In the genomic region with DNA sequence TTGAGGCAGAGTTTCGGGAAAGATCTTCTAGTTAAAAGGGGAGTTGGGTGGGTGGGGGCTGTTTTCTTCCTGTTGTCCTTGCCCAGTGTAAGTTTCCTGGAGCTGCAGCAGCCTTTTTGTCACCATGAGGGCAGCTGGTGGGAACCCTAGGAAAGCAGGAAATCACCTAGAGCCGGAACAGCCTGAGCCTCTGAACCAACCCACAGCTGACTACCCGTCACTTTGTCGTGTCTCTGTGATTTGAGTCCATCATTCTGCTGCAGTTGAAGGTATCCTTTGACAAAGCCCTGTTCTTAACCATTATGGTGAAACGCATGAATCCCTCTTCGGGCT, we compare ENCODE assay signal across 8 cellular contexts. TPM values are rescaled to one million over a fixed set of nuclear protein-coding genes. Genes with fewer than 3 reads are reported as not detected.
A peak's percentile ranks its signal among the peaks of the same experiment; 100 is the strongest.
DNase-seq lines count a peak whose midpoint lies in the region; ATAC-seq and TF ChIP-seq lines count a peak whose summit lies in the region.

No MANE protein-coding gene starts in this region.

- peaks cover 8% of the 10 kb centered on the region for H3K36me3 Mint-ChIP-seq in activated CD4-positive, alpha-beta T cell treated with anti-CD3 and anti-CD28 coated beads for 36 hours (ENCODE audit: low read depth)
- peaks cover 25% of the 10 kb centered on the region for H3K36me3 Mint-ChIP-seq in activated naive CD8-positive, alpha-beta T cell treated with anti-CD3 and anti-CD28 coated beads for 36 hours

- ATAC-seq in activated CD4-positive, alpha-beta T cell treated with anti-CD3 and anti-CD28 coated beads for 36 hours: no peak
- ATAC-seq in GM18502 (IDR thresholded peaks at IDR 0.05; ENCODE audit: poor library complexity, unreplicated experiment): no peak

- no peaks in the 10 kb centered on the region for H3K9me3 ChIP-seq in testis

- no peaks in the 10 kb centered on the region for H3K9me3 Mint-ChIP-seq in activated CD4-positive, alpha-beta T cell treated with anti-CD3 and anti-CD28 coated beads for 36 hours (ENCODE audit: low read depth)
- peaks cover 2% of the 10 kb centered on the region for H3K9me3 Mint-ChIP-seq in activated naive CD8-positive, alpha-beta T cell treated with anti-CD3 and anti-CD28 coated beads for 36 hours

- H3K36me3 ChIP-seq in kidney epithelial cell (ENCODE audit: control insufficient read depth, insufficient read depth, low read length): no peaks in the 10 kb centered on the region
- H3K36me3 ChIP-seq in testis (ENCODE audit: low read depth, missing control alignments): no peaks in the 10 kb centered on the region

- H3K4me1 Mint-ChIP-seq in activated CD4-positive, alpha-beta T cell treated with anti-CD3 and anti-CD28 coated beads for 36 hours: peaks cover 35% of the 10 kb centered on the region
- H3K4me1 Mint-ChIP-seq in activated naive CD8-positive, alpha-beta T cell treated with anti-CD3 and anti-CD28 coated beads for 36 hours: peaks cover 34% of the 10 kb centered on the region

- DNase-seq in activated CD4-positive, alpha-beta T cell treated with anti-CD3 and anti-CD28 coated beads for 36 hours: peak; percentile 52
- no peak for DNase-seq in activated CD4-positive, alpha-beta T cell treated with anti-CD3 and anti-CD28 coated beads for 1 hour
- DNase-seq in activated naive CD8-positive, alpha-beta T cell treated with anti-CD3 and anti-CD28 coated beads for 36 hours: no peak
- DNase-seq in kidney epithelial cell (ENCODE audit: low read depth): no peak
- no peak for DNase-seq in testis
- no peak for DNase-seq in NCI-H187 treated with DMSO at 0.1 percent for 48 hours (lab: John Stamatoyannopoulos, UW)
- no peak for DNase-seq in cerebellar cortex (ENCODE audit: low spot score)

- H3K4me3 ChIP-seq in kidney epithelial cell (ENCODE audit: low read depth, low read length): peak overlapping the region; percentile 72
- H3K4me3 ChIP-seq in testis: peak overlapping the region; percentile 77 to 82

- CTCF ChIA-PET in activated CD4-positive, alpha-beta T cell treated with anti-CD3 and anti-CD28 coated beads for 36 hours (lab: Charles Lee): interaction anchor here (0.7 to 4.1 kb wide), 3 partner anchors 15 to 1785 kb away, joined by 4 to 39 read pairs (median 33); a partner anchor contains a TSS

- intact Hi-C loops in activated CD4-positive, alpha-beta T cell treated with anti-CD3 and anti-CD28 coated beads for 36 hours (cut with DNase I, micrococcal nuclease): loop anchor here (1.0 to 5.0 kb wide), 8 partner anchors 15 to 1985 kb away; a partner anchor contains a TSS
- intact Hi-C loops in testis (cut with DNase I; ENCODE audit: low total_unique reads): no loop called here

- peak overlapping the region; percentile 85 to 90 for H3K27ac ChIP-seq in testis

- TF ChIP-seq POLR2A in testis (IDR thresholded peaks at IDR 0.05): no peak

- POLR2A ChIA-PET in activated CD4-positive, alpha-beta T cell treated with anti-CD3 and anti-CD28 coated beads for 36 hours (lab: Charles Lee): interaction anchor here (0.6 to 3.0 kb wide), 3 partner anchors 16 to 33 kb away, joined by 4 to 39 read pairs (median 8); a partner anchor contains a TSS

- no peaks in the 10 kb centered on the region for H3K27me3 Mint-ChIP-seq in activated CD4-positive, alpha-beta T cell treated with anti-CD3 and anti-CD28 coated beads for 36 hours
- no peaks in the 10 kb centered on the region for H3K27me3 Mint-ChIP-seq in activated naive CD8-positive, alpha-beta T cell treated with anti-CD3 and anti-CD28 coated beads for 36 hours

- 46 to 66% methylated on average over 6 of the region's 6 CpGs for WGBS in testis, 2 donors

- no peaks in the 10 kb centered on the region for H3K27me3 ChIP-seq in kidney epithelial cell (ENCODE audit: control insufficient read depth, insufficient read depth, low read length)
- H3K27me3 ChIP-seq in testis: no peaks in the 10 kb centered on the region

- H3K27ac Mint-ChIP-seq in activated CD4-positive, alpha-beta T cell treated with anti-CD3 and anti-CD28 coated beads for 36 hours: peak overlapping the region; percentile 98
- peak overlapping the region; percentile 95 for H3K27ac Mint-ChIP-seq in activated naive CD8-positive, alpha-beta T cell treated with anti-CD3 and anti-CD28 coated beads for 36 hours

- H3K4me1 ChIP-seq in testis: no peaks in the 10 kb centered on the region

- TF ChIP-seq CTCF in kidney epithelial cell (IDR thresholded peaks at IDR 0.05; ENCODE audit: insufficient read depth, low read length, poor library complexity, severe bottlenecking) (no peak), testis (IDR thresholded peaks at IDR 0.05) (no peak)

- peak overlapping the region; percentile 90 for H3K4me3 Mint-ChIP-seq in activated CD4-positive, alpha-beta T cell treated with anti-CD3 and anti-CD28 coated beads for 36 hours
- H3K4me3 Mint-ChIP-seq in activated naive CD8-positive, alpha-beta T cell treated with anti-CD3 and anti-CD28 coated beads for 36 hours: peak overlapping the region; percentile 87

RNA-seq across cellular contexts. Expression of a gene that starts 1.2 kb away (rescaled TPM):
- total RNA-seq in activated CD4-positive, alpha-beta T cell treated with anti-CD3 and anti-CD28 coated beads for 36 hours: 1 to 10 TPM; 4.0 to 5.4 TPM
- 1 to 10 TPM; 3.3 to 3.8 TPM for total RNA-seq in activated naive CD8-positive, alpha-beta T cell treated with anti-CD3 and anti-CD28 coated beads for 36 hours
- 0.75 and 0.88 TPM in 2 replicates for total RNA-seq in kidney epithelial cell
- 1 to 10 TPM; 3.7 to 7.6 TPM for total RNA-seq in testis
- 7.2 TPM for polyA plus RNA-seq in testis (ENCODE audit: insufficient read depth, low read depth, low replicate concordance)

RNA-seq across cellular contexts. Expression of a gene that starts 24.4 kb away (rescaled TPM):
- total RNA-seq in activated CD4-positive, alpha-beta T cell treated with anti-CD3 and anti-CD28 coated beads for 36 hours: 100 to 1,000 TPM; 117 to 123 TPM
- 100 to 1,000 TPM; 142 to 146 TPM for total RNA-seq in activated naive CD8-positive, alpha-beta T cell treated with anti-CD3 and anti-CD28 coated beads for 36 hours
- total RNA-seq in kidney epithelial cell: 136 and 192 TPM in 2 replicates
- 10 to 100 TPM; 60.8 to 63.5 TPM for total RNA-seq in testis
- polyA plus RNA-seq in testis (ENCODE audit: insufficient read depth, low read depth, low replicate concordance): 141 TPM
